ENCODE assay signal across 17 cellular contexts in genomic region chr12:40469736-40470135, GRCh38.
DNase-seq lines count a peak whose midpoint lies in the region; ATAC-seq lines count a peak whose summit lies in the region.
"Had no signal": no experiment of that assay in that cellular context is flagged by ENCODE, and none has a peak within 500 bp of the region (broad histone marks: within the 10 kb centered on the region; RNA-seq: fewer than 3 reads in every experiment).

No MANE protein-coding gene starts in this region.

- H3K27ac ChIP-seq in SJCRH30: no peak overlapping the region

- DNase-seq in SHP77 (lab: John Stamatoyannopoulos, UW) (peak; percentile 5 to 10), SHP77 treated with DMSO at 0.1 percent for 48 hours (lab: John Stamatoyannopoulos, UW) (no peak), NCI-H1694 treated with DMSO at 0.1 percent for 48 hours (lab: John Stamatoyannopoulos, UW) (peak; percentile 63), SJCRH30 (peak; percentile 49 to 67), superior temporal gyrus (ENCODE audit: extremely low spot score) (peak; percentile 35), T1000 (lab: John Stamatoyannopoulos, UW) (no peak), Right ventricle myocardium inferior (ENCODE audit: missing footprints) (no peak)
- DNase-seq: ACHN, AML-193, Caco-2, DND-41, GDM1, GOT3, NCI-H1436, NCI-H510A had no signal

- ATAC-seq in GM18909 (IDR thresholded peaks at IDR 0.05; ENCODE audit: poor library complexity, unreplicated experiment): no peak
- no peak for ATAC-seq in Right ventricle myocardium inferior
- ATAC-seq: GM12878 had no signal

- no peaks in the 10 kb centered on the region for H3K4me1 ChIP-seq in SJCRH30
- H3K4me1 ChIP-seq: Caco-2 had no signal

- H3K4me3 ChIP-seq in SJCRH30: no peak overlapping the region
- H3K4me3 ChIP-seq: GM12878 had no signal

- intact Hi-C loops in Right ventricle myocardium inferior (cut with DNase I): no loop called here

- H3K36me3 ChIP-seq in SJCRH30: no peaks in the 10 kb centered on the region

- no peaks in the 10 kb centered on the region for H3K9me3 ChIP-seq in SJCRH30 (replicated peaks)
- H3K9me3 ChIP-seq: Caco-2 had no signal

- H3K27me3 ChIP-seq in SJCRH30: no peaks in the 10 kb centered on the region

Comparison
In these comparisons a context has a peak if more than half of its experiments do, and no peak if none do; other contexts are left out.
1. DNase-seq: peak in SHP77 (2 of 2), NCI-H1694 treated with DMSO at 0.1 percent for 48 hours (single experiment), SJCRH30 (2 of 2) and superior temporal gyrus (single experiment); none in SHP77 treated with DMSO at 0.1 percent for 48 hours (single experiment), T1000 (single experiment) and Right ventricle myocardium inferior (single experiment).